1 cellular context compared by ENCODE assay signal in genomic region chr19:49877879-49878743, GRCh38.
TF ChIP-seq lines count a peak whose summit lies in the region.

No MANE protein-coding gene starts in this region.

TF ChIP-seq in HEK293, 187 proteins besides CTCF, POLR2A, EP300 and RAD21 (continued from another document):
- TF ChIP-seq ELK4 (IDR thresholded peaks at IDR 0.05; ENCODE audit: borderline replicate concordance, low read depth, low read length) (no peak), ZNF670 (tag by site-specific recombination; IDR thresholded peaks at IDR 0.05; ENCODE audit: low read depth) (no peak), ZNF692 (tag by site-specific recombination; IDR thresholded peaks at IDR 0.05) (no peak), ZNF2 (tag by site-specific recombination; IDR thresholded peaks at IDR 0.05) (no peak)
